ENCODE assay signal across 1 cellular context in genomic region chr1:7589080-7589735, GRCh38.
TF ChIP-seq lines count a peak whose summit lies in the region.

No MANE protein-coding gene starts in this region.

TF ChIP-seq in HepG2, 621 proteins besides CTCF, POLR2A, EP300 and RAD21 (continued from another document):
- TF ChIP-seq DZIP1 (CRISPR knock-in tag; IDR thresholded peaks at IDR 0.05) = no peak
- TF ChIP-seq ZNF552 (CRISPR knock-in tag; IDR thresholded peaks at IDR 0.05; ENCODE audit: borderline replicate concordance) = no peak
